13 cellular contexts compared by ENCODE assay signal in the genomic region with DNA sequence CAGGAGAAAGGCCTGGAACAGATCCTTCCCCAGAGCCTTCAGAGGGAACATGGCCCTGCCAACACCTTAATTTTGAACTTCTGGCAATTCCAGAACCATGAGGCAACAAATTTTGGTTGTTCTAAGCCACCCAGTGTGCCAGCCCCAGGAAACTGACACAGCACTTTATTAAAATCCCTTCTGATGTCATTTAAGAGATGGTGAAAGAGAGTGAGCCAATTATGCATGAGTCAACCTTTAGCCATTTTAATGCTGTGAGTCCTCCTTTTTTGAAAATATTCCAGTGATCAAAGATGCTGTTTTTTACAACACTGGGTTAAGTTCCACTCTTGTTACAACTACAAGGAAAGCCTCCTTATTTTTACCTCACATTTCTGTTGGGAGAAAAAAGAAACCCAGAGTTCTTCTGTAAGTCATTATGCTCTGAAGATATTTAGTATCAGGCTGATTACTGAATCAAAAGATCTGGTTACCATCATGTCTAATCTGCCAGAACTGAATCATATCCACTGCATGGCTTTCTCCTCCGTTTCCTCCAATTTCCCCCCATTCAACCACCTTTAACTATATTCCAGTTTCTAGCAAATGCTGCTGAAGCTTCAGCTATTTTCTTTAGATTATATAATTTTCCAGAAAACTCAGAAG.
DNase-seq lines count a peak whose midpoint lies in the region; TF ChIP-seq lines count a peak whose summit lies in the region.
"Had no signal": no experiment of that assay in that cellular context is flagged by ENCODE, and none has a peak within 500 bp of the region (broad histone marks: within the 10 kb centered on the region; RNA-seq: fewer than 3 reads in every experiment).

No MANE protein-coding gene starts in this region.

- H3K18ac ChIP-seq in mesendoderm (ENCODE audit: low read length): no peak overlapping the region

- H3K9me3 ChIP-seq in breast epithelium: no peaks in the 10 kb centered on the region
- no peaks in the 10 kb centered on the region for H3K9me3 ChIP-seq in colonic mucosa
- H3K9me3 ChIP-seq: tibial artery had no signal

- H2BK120ac ChIP-seq in mesendoderm (ENCODE audit: low read depth, low read length): no peak overlapping the region

- TF ChIP-seq POLR2A in breast epithelium (IDR thresholded peaks at IDR 0.05): no peak

- no peak overlapping the region for H2BK5ac ChIP-seq in mesendoderm (ENCODE audit: low read length)

- no peaks in the 10 kb centered on the region for H3K36me3 ChIP-seq in breast epithelium
- H3K36me3 ChIP-seq in colonic mucosa: no peaks in the 10 kb centered on the region
- H3K36me3 ChIP-seq in mesendoderm (ENCODE audit: control insufficient read depth, insufficient read depth, low read length): no peaks in the 10 kb centered on the region
- H3K36me3 ChIP-seq: tibial artery had no signal

- no peak overlapping the region for H3K4me3 Mint-ChIP-seq in MCF 10A (ENCODE audit: unreplicated experiment)
- H3K4me3 Mint-ChIP-seq: activated naive CD8-positive, alpha-beta T cell; natural killer cell had no signal

- POLR2A ChIA-PET in MCF 10A (lab: Yijun Ruan, JAX): interaction anchor here (0.7 kb wide), 1 partner anchor 1274 kb away, joined by 3 read pairs; no protein-coding TSS in a partner anchor

- no peaks in the 10 kb centered on the region for H3K9me3 Mint-ChIP-seq in MCF 10A (ENCODE audit: unreplicated experiment)

- H3K4me1 ChIP-seq in breast epithelium (no peaks in the 10 kb centered on the region), colonic mucosa (no peaks in the 10 kb centered on the region), mesendoderm (ENCODE audit: control insufficient read depth, low read depth, low read length) (no peaks in the 10 kb centered on the region)

- in situ Hi-C loops in astrocyte of the cerebellum (cut with HindIII; ENCODE audit: low sequenced_read_pairs): no loop called here

- H3K9ac ChIP-seq in colonic mucosa (ENCODE audit: low read depth in 2 of 2, low read length in 2 of 2) (no peak overlapping the region), mesendoderm (ENCODE audit: low read length) (no peak overlapping the region)

- H3K27me3 ChIP-seq in breast epithelium (no peaks in the 10 kb centered on the region), colonic mucosa (no peaks in the 10 kb centered on the region), mesendoderm (ENCODE audit: insufficient read depth, low read length, poor library complexity) (no peaks in the 10 kb centered on the region)
- H3K27me3 ChIP-seq: tibial artery had no signal

- H3K36me3 Mint-ChIP-seq in MCF 10A (ENCODE audit: insufficient read depth, unreplicated experiment): no peaks in the 10 kb centered on the region
- H3K36me3 Mint-ChIP-seq: activated naive CD8-positive, alpha-beta T cell; natural killer cell had no signal

- peak overlapping the region; percentile 43 for H3K27ac Mint-ChIP-seq in MCF 10A (ENCODE audit: low read depth, unreplicated experiment)
- H3K27ac Mint-ChIP-seq: activated naive CD8-positive, alpha-beta T cell; natural killer cell had no signal

- no peak overlapping the region for H3K56ac ChIP-seq in mesendoderm (ENCODE audit: low read length)

- no peak overlapping the region for H4K8ac ChIP-seq in mesendoderm (ENCODE audit: low read depth, low read length)

- H3K27me3 Mint-ChIP-seq in MCF 10A (ENCODE audit: insufficient read depth, unreplicated experiment): no peaks in the 10 kb centered on the region

- intact Hi-C loops in MCF 10A (cut with micrococcal nuclease): no loop called here
- intact Hi-C loops in breast epithelium (cut with DNase I; ENCODE audit: low total_unique reads): no loop called here
- intact Hi-C loops in colonic mucosa (cut with DNase I): no loop called here
- intact Hi-C loops in posterior vena cava (cut with DNase I): no loop called here

- H3K4me1 Mint-ChIP-seq in MCF 10A (ENCODE audit: insufficient read depth, unreplicated experiment): peaks cover 10% of the 10 kb centered on the region
- H3K4me1 Mint-ChIP-seq: natural killer cell had no signal

- no TSS peak for BruUV-seq in MCF 10A (replicated peaks; lab: Mats Ljungman, UMichigan)

- no peak overlapping the region for H3K4ac ChIP-seq in mesendoderm (ENCODE audit: low read depth, low read length)

- H2BK15ac ChIP-seq in mesendoderm (replicated peaks; ENCODE audit: low read depth): no peak overlapping the region

- no peak overlapping the region for H2AK5ac ChIP-seq in mesendoderm (ENCODE audit: low read length)

- TF ChIP-seq CTCF in MCF 10A (IDR thresholded peaks at IDR 0.05; ENCODE audit: unreplicated experiment): no peak
- no peak for TF ChIP-seq CTCF in breast epithelium (IDR thresholded peaks at IDR 0.05)
- no peak for TF ChIP-seq CTCF in astrocyte of the cerebellum (IDR thresholded peaks at IDR 0.05; ENCODE audit: low read depth, low read length, missing control alignments)
- no peak for TF ChIP-seq CTCF in colonic mucosa (IDR thresholded peaks at IDR 0.05)

- DNase-seq in MCF 10A (ENCODE audit: unreplicated experiment) (peak; percentile 75), breast epithelium (ENCODE audit: low spot score in 2 of 2) (no peak), astrocyte of the cerebellum (ENCODE audit: low read depth) (peak; percentile 71), hepatic stellate cell (ENCODE audit: low spot score) (peak; percentile 47), colonic mucosa (no peak), NCI-H510A (lab: John Stamatoyannopoulos, UW) (no peak), posterior vena cava (ENCODE audit: low spot score) (no peak), mesendoderm (no peak)
- DNase-seq: activated CD4-positive, CD25-positive, alpha-beta regulatory T cell treated with anti-CD3 and anti-CD28 coated beads, Interleukin-2, amount 50 U/mL, for 72 hours; natural killer cell; stimulated activated CD4-positive, alpha-beta T cell treated with anti-CD3 and anti-CD28 coated beads, Interleukin-4, amount 100 ng/mL, for 4 hours; tibial artery had no signal

- no peaks in the 10 kb centered on the region for H3K79me1 ChIP-seq in mesendoderm (ENCODE audit: low read length)

- H3K23ac ChIP-seq in mesendoderm (ENCODE audit: low read length): no peak overlapping the region

- H3K4me2 ChIP-seq in mesendoderm (ENCODE audit: low read length): no peak overlapping the region

- H3K4me3 ChIP-seq in breast epithelium (no peak overlapping the region), astrocyte of the cerebellum (ENCODE audit: low read depth, low read length) (no peak overlapping the region), colonic mucosa (no peak overlapping the region), mesendoderm (ENCODE audit: low read length) (no peak overlapping the region)
- H3K4me3 ChIP-seq: tibial artery had no signal

- H3K79me2 ChIP-seq in mesendoderm (ENCODE audit: control insufficient read depth, insufficient read depth, low read length): no peaks in the 10 kb centered on the region

- no CpG with 5 or more reads among the region's 1 CpG for WGBS in mesendoderm (ENCODE audit: extremely low coverage, insufficient coverage, low lambda C conversion rate)

- no peak overlapping the region for H4K5ac ChIP-seq in mesendoderm (ENCODE audit: low read length)

- no peak overlapping the region for H3K27ac ChIP-seq in breast epithelium
- H3K27ac ChIP-seq in colonic mucosa: no peak overlapping the region
- no peak overlapping the region for H3K27ac ChIP-seq in mesendoderm (ENCODE audit: low read depth, low read length)

- CTCF ChIA-PET in MCF 10A (lab: Yijun Ruan, JAX): interaction anchor here (0.6 to 0.7 kb wide), 2 partner anchors 186 to 497 kb away, joined by 3 read pairs; no protein-coding TSS in a partner anchor

Comparison
In these comparisons a context has a peak if more than half of its experiments do, and no peak if none do; other contexts are left out.
1. DNase-seq: peak in MCF 10A (single experiment), astrocyte of the cerebellum (single experiment) and hepatic stellate cell (single experiment); none in breast epithelium (0 of 2), colonic mucosa (single experiment), NCI-H510A (single experiment), posterior vena cava (single experiment) and mesendoderm (single experiment).